Comparison of ENCODE assay signal across 1 cellular context in genomic region chr4:153296424-153296823, GRCh38.
TF ChIP-seq lines count a peak whose summit lies in the region.

No MANE protein-coding gene starts in this region.

TF ChIP-seq in WTC11, 78 proteins besides CTCF, POLR2A, EP300 and RAD21 (continued from another document):
- no peak for TF ChIP-seq ZBTB43 (CRISPR knock-in tag; IDR thresholded peaks at IDR 0.05)
- TF ChIP-seq ZNF532 (CRISPR knock-in tag; IDR thresholded peaks at IDR 0.05; ENCODE audit: borderline replicate concordance): no peak
- TF ChIP-seq ZSCAN18 (CRISPR knock-in tag; IDR thresholded peaks at IDR 0.05): no peak
- TF ChIP-seq E2F4 (CRISPR knock-in tag; IDR thresholded peaks at IDR 0.05; ENCODE audit: borderline replicate concordance, low read depth): no peak
